ENCODE assay signal across 18 cellular contexts in genomic region chr19:1955171-1956142, GRCh38. TPM values are rescaled to one million over a fixed set of nuclear protein-coding genes. Genes with fewer than 3 reads are reported as not detected.
DNase-seq lines count a peak whose midpoint lies in the region; ATAC-seq and TF ChIP-seq lines count a peak whose summit lies in the region.
"Had no signal": no experiment of that assay in that cellular context is flagged by ENCODE, and none has a peak within 500 bp of the region (broad histone marks: within the 10 kb centered on the region; RNA-seq: fewer than 3 reads in every experiment).

No MANE protein-coding gene starts in this region.

- TF ChIP-seq CTCF in mucosa of descending colon (IDR thresholded peaks at IDR 0.05) (no peak), GM23338 (conservative IDR thresholded peaks at IDR 0.05; ENCODE audit: low read depth in 2 of 2) (no peak)

- no peaks in the 10 kb centered on the region for H3K27me3 ChIP-seq in GM23338 (ENCODE audit: insufficient read depth)

- H3F3A ChIP-seq in GM23338 (replicated peaks; ENCODE audit: low read depth): no peaks in the 10 kb centered on the region

- H4K20me1 ChIP-seq in GM23338 (replicated peaks; ENCODE audit: insufficient read depth): peaks cover 31% of the 10 kb centered on the region

- H3K27ac Mint-ChIP-seq in stimulated activated naive CD8-positive, alpha-beta T cell treated with anti-CD3 and anti-CD28 coated beads, Interleukin-15, amount 100 ng/mL, for 72 hours: peak overlapping the region; percentile 26 to 54
- H3K27ac Mint-ChIP-seq in GM23338: no peak overlapping the region
- H3K27ac Mint-ChIP-seq: B cell had no signal

- H3K9me3 ChIP-seq in mucosa of descending colon: no peaks in the 10 kb centered on the region
- H3K9me3 ChIP-seq: SK-N-SH had no signal

- no peak for ATAC-seq in stimulated activated naive CD8-positive, alpha-beta T cell treated with anti-CD3 and anti-CD28 coated beads, Interleukin-15, amount 100 ng/mL, for 72 hours
- no peak for ATAC-seq in stimulated activated naive CD8-positive, alpha-beta T cell treated with anti-CD3 and anti-CD28 coated beads, Interleukin-15, Interleukin-2, amounts not matched to agents 100 U/mL and 50 U/mL, for 24 hours
- ATAC-seq in mucosa of descending colon (peak; percentile 10), GM18909 (IDR thresholded peaks at IDR 0.05; ENCODE audit: poor library complexity, unreplicated experiment) (no peak), GM23338 (no peak)
- ATAC-seq: HCT116 had no signal

- no peaks in the 10 kb centered on the region for H3K27me3 Mint-ChIP-seq in stimulated activated naive CD8-positive, alpha-beta T cell treated with anti-CD3 and anti-CD28 coated beads, Interleukin-15, amount 100 ng/mL, for 72 hours
- H3K27me3 Mint-ChIP-seq in GM23338 (ENCODE audit: insufficient read depth, low read depth, poor library complexity): peaks cover 2% of the 10 kb centered on the region
- H3K27me3 Mint-ChIP-seq: B cell; CD4-positive, alpha-beta memory T cell; IgD-negative memory B cell had no signal

- H3K4me3 Mint-ChIP-seq in stimulated activated naive CD8-positive, alpha-beta T cell treated with anti-CD3 and anti-CD28 coated beads, Interleukin-15, amount 100 ng/mL, for 72 hours: no peak overlapping the region
- H3K4me3 Mint-ChIP-seq in GM23338: no peak overlapping the region
- H3K4me3 Mint-ChIP-seq: B cell; CD4-positive, alpha-beta memory T cell; IgD-negative memory B cell had no signal

- H2AFZ ChIP-seq in GM23338: no peak overlapping the region

- H3K9me2 ChIP-seq in GM23338 (ENCODE audit: insufficient read depth): no peaks in the 10 kb centered on the region
- H3K9me2 ChIP-seq: SK-N-SH had no signal

- no peak for DNase-seq in stimulated activated naive CD8-positive, alpha-beta T cell treated with anti-CD3 and anti-CD28 coated beads, Interleukin-15, amount 100 ng/mL, for 72 hours
- no peak for DNase-seq in stimulated activated naive CD8-positive, alpha-beta T cell treated with anti-CD3 and anti-CD28 coated beads, Interleukin-15, Interleukin-2, amounts not matched to agents 100 U/mL and 50 U/mL, for 24 hours
- DNase-seq in cerebellar cortex (ENCODE audit: low spot score): peak; percentile 49
- no peak for DNase-seq in mucosa of descending colon
- no peak for DNase-seq in GM23338 (ENCODE audit: low spot score)
- DNase-seq in AG08395 (ENCODE audit: low spot score): no peak
- no peak for DNase-seq in HK-2 (ENCODE audit: unreplicated experiment)
- DNase-seq: CD4-positive, alpha-beta memory T cell; NCI-H187 treated with DMSO at 0.1 percent for 48 hours; NCI-H2171; NCI-H446; NCI-H69; SHP77; SK-N-SH had no signal

- peaks cover 6% of the 10 kb centered on the region; the same call in 1 of the 3 replicates for H3K36me3 Mint-ChIP-seq in GM23338 (ENCODE audit: low read depth)
- H3K36me3 Mint-ChIP-seq: IgD-negative memory B cell had no signal

- peaks cover 63% of the 10 kb centered on the region for H3K4me1 Mint-ChIP-seq in stimulated activated naive CD8-positive, alpha-beta T cell treated with anti-CD3 and anti-CD28 coated beads, Interleukin-15, amount 100 ng/mL, for 72 hours
- H3K4me1 Mint-ChIP-seq in GM23338: peaks cover 10% of the 10 kb centered on the region; the same call in 2 of the 3 replicates

- H3K4me3 ChIP-seq in mucosa of descending colon: no peak overlapping the region
- H3K4me3 ChIP-seq in GM23338: no peak overlapping the region

- peaks cover 88% of the 10 kb centered on the region for H3K79me2 ChIP-seq in GM23338 (replicated peaks; ENCODE audit: insufficient read depth)

- H3K36me3 ChIP-seq in mucosa of descending colon (ENCODE audit: low read depth) (no peaks in the 10 kb centered on the region), GM23338 (ENCODE audit: insufficient read depth) (no peaks in the 10 kb centered on the region; the same call in 1 of the 2 replicates)

- no peaks in the 10 kb centered on the region for H3K9me3 Mint-ChIP-seq in stimulated activated naive CD8-positive, alpha-beta T cell treated with anti-CD3 and anti-CD28 coated beads, Interleukin-15, amount 100 ng/mL, for 72 hours
- no peaks in the 10 kb centered on the region for H3K9me3 Mint-ChIP-seq in GM23338
- H3K9me3 Mint-ChIP-seq: CD4-positive, alpha-beta memory T cell; IgD-negative memory B cell had no signal

- no peak overlapping the region for H3K27ac ChIP-seq in GM23338 (ENCODE audit: low read depth)

- intact Hi-C loops in mucosa of descending colon (cut with DNase I, micrococcal nuclease): no loop called here

- H3K4me2 ChIP-seq in GM23338: no peak overlapping the region
- H3K4me2 ChIP-seq: SK-N-SH had no signal

- H3K4me1 ChIP-seq in mucosa of descending colon (ENCODE audit: low read depth): no peaks in the 10 kb centered on the region
- no peaks in the 10 kb centered on the region; the same call in 1 of the 2 replicates for H3K4me1 ChIP-seq in GM23338 (ENCODE audit: insufficient read depth)

TF ChIP-seq in GM23338, 12 proteins besides CTCF, POLR2A, EP300 and RAD21:
- TF ChIP-seq EZH2phosphoT487 (IDR thresholded peaks at IDR 0.05; ENCODE audit: unreplicated experiment) (no peak), POLR2AphosphoS5 (IDR thresholded peaks at IDR 0.05; ENCODE audit: low read depth) (no peak), NANOG (IDR thresholded peaks at IDR 0.05; ENCODE audit: borderline replicate concordance) (no peak), JUNB (IDR thresholded peaks at IDR 0.05; ENCODE audit: unreplicated experiment) (no peak)

RNA-seq across cellular contexts. Expression of gene CSNK1G2, which starts 14.5 kb away (rescaled TPM):
- total RNA-seq in mucosa of descending colon: 10 to 100 TPM; 51.8 to 58.6 (median 56.7) TPM
- total RNA-seq in GM23338 (2014; rRNA removed; shearing (Covaris generic)): 113 and 147 TPM in 2 replicates
- 39.6 and 55.9 TPM in 2 replicates for polyA plus RNA-seq in GM23338 (2016; fragmentation: Nextera tagmentation; extraction: Ambion mirVana)

RNA-seq across cellular contexts. Expression of gene ADAT3, which starts 50.3 kb away (rescaled TPM):
- 10 to 100 TPM; 12.5 to 21.9 (median 19.6) TPM for total RNA-seq in mucosa of descending colon
- 10.6 and 12.4 TPM in 2 replicates for total RNA-seq in GM23338 (2014; rRNA removed; shearing (Covaris generic))
- polyA plus RNA-seq in GM23338 (2016; fragmentation: Nextera tagmentation; extraction: Ambion mirVana): 7.8 and 7.9 TPM in 2 replicates

RNA-seq across cellular contexts. Expression of gene SCAMP4, which starts 50.3 kb away (rescaled TPM):
- 10 to 100 TPM; 57.2 to 61.3 (median 59.8) TPM for total RNA-seq in mucosa of descending colon
- total RNA-seq in GM23338 (2014; rRNA removed; shearing (Covaris generic)): 87.0 and 106 TPM in 2 replicates
- 35.5 and 39.4 TPM in 2 replicates for polyA plus RNA-seq in GM23338 (2016; fragmentation: Nextera tagmentation; extraction: Ambion mirVana)
